22 cellular contexts compared by ENCODE assay signal in genomic region chr12:130665753-130666152, GRCh38. TPM values are rescaled to one million over a fixed set of nuclear protein-coding genes. Genes with fewer than 3 reads are reported as not detected.
DNase-seq lines count a peak whose midpoint lies in the region; ATAC-seq, FAIRE-seq and TF ChIP-seq lines count a peak whose summit lies in the region.
"Had no signal": no experiment of that assay in that cellular context is flagged by ENCODE, and none has a peak within 500 bp of the region (broad histone marks: within the 10 kb centered on the region; RNA-seq: fewer than 3 reads in every experiment).

No MANE protein-coding gene starts in this region.

- peak; percentile 27 for DNase-seq in NB4 (ENCODE audit: low read depth)
- DNase-seq in bronchial epithelial cell (ENCODE audit: low read depth), result peak; percentile 61
- peak; percentile 52 for DNase-seq in osteoblast (ENCODE audit: insufficient read length, low spot score, missing footprints)
- DNase-seq in NCI-H510A treated with DMSO at 0.1 percent for 48 hours (lab: John Stamatoyannopoulos, UW), result no peak
- no peak for DNase-seq in effector CD4-positive, alpha-beta T cell
- DNase-seq: Caco-2; CD4-positive, alpha-beta T cell; GDM1; HFFc6; IMR-90 had no signal

- H3K4me2 ChIP-seq in BLaER1 treated with 17β-estradiol and CSF1 and Interleukin-3, amounts not matched to agents 10 nM and 100 nM, result peak overlapping the region; percentile 18 to 56 (median 43); a peak in 20 of 22 replicates
- H3K4me2 ChIP-seq in osteoblast (ENCODE audit: insufficient read depth, low read length), result no peak overlapping the region
- H3K4me2 ChIP-seq: GM23338 had no signal

- FAIRE-seq in bronchial epithelial cell (lab: Jason Lieb, UNC), result no peak
- FAIRE-seq: D721Med, GM12892, GM18507, H54, HTR-8/SVneo had no signal

- H3K27ac ChIP-seq in BLaER1 treated with 17β-estradiol and CSF1 and Interleukin-3, amounts not matched to agents 10 nM and 100 nM, result no peak overlapping the region
- no peak overlapping the region for H3K27ac ChIP-seq in osteoblast (ENCODE audit: low read depth, low read length)
- H3K27ac ChIP-seq: C4-2B had no signal

- H3K27me3 ChIP-seq in BLaER1 treated with 17β-estradiol and CSF1 and Interleukin-3, amounts not matched to agents 10 nM and 100 nM, result no peaks in the 10 kb centered on the region
- H3K27me3 ChIP-seq in bronchial epithelial cell (ENCODE audit: control insufficient read depth, insufficient read depth, low read length) (no peaks in the 10 kb centered on the region), osteoblast (ENCODE audit: insufficient read depth, low read length) (no peaks in the 10 kb centered on the region)

- TF ChIP-seq CTCF in NB4 (IDR thresholded peaks at IDR 0.05; ENCODE audit: low read depth, low read length), result no peak
- no peak for TF ChIP-seq CTCF in bronchial epithelial cell (IDR thresholded peaks at IDR 0.05; ENCODE audit: insufficient read depth, low read length, severe bottlenecking)
- TF ChIP-seq CTCF in osteoblast (IDR thresholded peaks at IDR 0.05; ENCODE audit: extremely low read depth, low read depth, low read length), result no peak

- no peak overlapping the region for H3K9ac ChIP-seq in BLaER1 treated with 17β-estradiol and CSF1 and Interleukin-3, amounts not matched to agents 10 nM and 100 nM

- no peak overlapping the region for H3K4me3 ChIP-seq in BLaER1 treated with 17β-estradiol and CSF1 and Interleukin-3, amounts not matched to agents 10 nM and 100 nM
- H3K4me3 ChIP-seq in NB4 (ENCODE audit: low read depth, low read length) (no peak overlapping the region), bronchial epithelial cell (ENCODE audit: low read depth, low read length) (no peak overlapping the region), osteoblast (ENCODE audit: insufficient read depth, low read length) (no peak overlapping the region)
- H3K4me3 ChIP-seq: GM23338 had no signal

- H2AFZ ChIP-seq in osteoblast (ENCODE audit: low read length), result no peak overlapping the region
- H2AFZ ChIP-seq: GM23338 had no signal

- no peak for TF ChIP-seq POLR2A in NB4 (IDR thresholded peaks at IDR 0.05; ENCODE audit: extremely low read depth, insufficient read length)

- H3K9me3 ChIP-seq in BLaER1 treated with 17β-estradiol and CSF1 and Interleukin-3, amounts not matched to agents 10 nM and 100 nM (replicated peaks in 1 of 11), result peaks cover 15 to 34% (median 29%) of the 10 kb centered on the region in 11 experiments
- H3K9me3 ChIP-seq in osteoblast (ENCODE audit: low read depth, low read length), result no peaks in the 10 kb centered on the region
- H3K9me3 ChIP-seq: Caco-2 had no signal

- ATAC-seq in HG03432 (IDR thresholded peaks at IDR 0.05; ENCODE audit: unreplicated experiment), result no peak
- ATAC-seq: GM23338, HCT116 had no signal

- no peaks in the 10 kb centered on the region for H4K20me1 ChIP-seq in BLaER1 treated with 17β-estradiol and CSF1 and Interleukin-3, amounts not matched to agents 10 nM and 100 nM
- no peaks in the 10 kb centered on the region for H4K20me1 ChIP-seq in osteoblast (ENCODE audit: insufficient read depth, low read length)

- H3K4me1 ChIP-seq in BLaER1 treated with 17β-estradiol and CSF1 and Interleukin-3, amounts not matched to agents 10 nM and 100 nM, result peaks cover 12 to 38% (median 28%) of the 10 kb centered on the region in 10 experiments; a peak in 19 of 20 replicates
- no peaks in the 10 kb centered on the region for H3K4me1 ChIP-seq in osteoblast (ENCODE audit: insufficient read depth, low read length)

- H3K36me3 ChIP-seq in BLaER1 treated with 17β-estradiol and CSF1 and Interleukin-3, amounts not matched to agents 10 nM and 100 nM, result no peaks in the 10 kb centered on the region
- H3K36me3 ChIP-seq in bronchial epithelial cell (ENCODE audit: control insufficient read depth, insufficient read depth, low read length) (no peaks in the 10 kb centered on the region), osteoblast (ENCODE audit: insufficient read depth, low read length) (no peaks in the 10 kb centered on the region)

- H3K79me2 ChIP-seq in osteoblast (ENCODE audit: insufficient read depth, low read length), result no peaks in the 10 kb centered on the region

RNA-seq across cellular contexts. Expression of gene RIMBP2, which starts 50.3 kb away (rescaled TPM):
- total RNA-seq in bronchial epithelial cell (not detected in 2 replicates), osteoblast (not detected in 2 replicates)
- total RNA-seq: A172; B cell; Caco-2; CD4-positive, alpha-beta T cell; HFFc6; IMR-90 had no signal

Comparison
In these comparisons a context has a peak if more than half of its experiments do, and no peak if none do; other contexts are left out.
1. DNase-seq: peak in NB4 (single experiment), bronchial epithelial cell (single experiment) and osteoblast (single experiment); none in NCI-H510A treated with DMSO at 0.1 percent for 48 hours (single experiment) and effector CD4-positive, alpha-beta T cell (single experiment).